ENCODE assay signal across 27 cellular contexts in genomic region chr9:4501147-4501507, GRCh38.
"Had no signal": no experiment of that assay in that cellular context is flagged by ENCODE, and none has a peak within 500 bp of the region (broad histone marks: within the 10 kb centered on the region; RNA-seq: fewer than 3 reads in every experiment).

No MANE protein-coding gene starts in this region.

- DNase-seq: activated B cell treated with CpG ODN at 0.5 μM for 24 hours; activated CD4-positive, alpha-beta T cell treated with anti-CD3 and anti-CD28 coated beads for 48 hours; activated CD4-positive, alpha-beta T cell treated with anti-CD3 and anti-CD28 coated beads, Interleukin-2, amount 50 U/mL, for 1 hour; activated CD4-positive, alpha-beta T cell treated with anti-CD3 and anti-CD28 coated beads, Interleukin-2, amount 50 U/mL, for 48 hours; activated CD8-positive, alpha-beta memory T cell treated with anti-CD3 and anti-CD28 coated beads for 24 hours; activated CD8-positive, alpha-beta T cell treated with anti-CD3 and anti-CD28 coated beads for 36 hours; activated effector memory CD4-positive, alpha-beta T cell treated with Interleukin-2 at 50 U/mL for 16 hours; activated gamma-delta T cell treated with Interleukin-2 at 50 U/mL for 16 hours; activated naive CD4-positive, alpha-beta T cell treated with anti-CD3 and anti-CD28 coated beads, Interleukin-2, amount 50 U/mL, for 16 hours; activated naive CD4-positive, alpha-beta T cell treated with Interleukin-2 at 50 U/mL for 16 hours; activated T-cell treated with anti-CD3 and anti-CD28 coated beads, Interleukin-2, amount 50 U/mL, for 4 hours; amniotic stem cell; anterior cingulate cortex; cortex of kidney; effector CD4-positive, alpha-beta T cell; effector memory CD8-positive, alpha-beta T cell; erythroblast; foreskin melanocyte; T-helper 1 cell; T-helper 17 cell; T1000 had no signal

- H3K4me3 Mint-ChIP-seq: activated B cell treated with CpG ODN at 0.5 μM for 24 hours; activated CD8-positive, alpha-beta T cell treated with anti-CD3 and anti-CD28 coated beads for 36 hours; activated naive CD8-positive, alpha-beta T cell; activated T-cell treated with anti-CD3 and anti-CD28 coated beads, Interleukin-2, amount 50 U/mL, for 4 hours; activated T-helper 17 cell treated with anti-CD3 and anti-CD28 coated beads, Interleukin-2, amount 50 U/mL, for 72 hours; effector memory CD8-positive, alpha-beta T cell; T-helper 17 cell; T-helper 2 cell treated with Interferon-gamma antibody and Interleukin-4, amounts not matched to agents 5 μg/mL and 100 μg/mL, for 36 hours had no signal

- H3K9me3 ChIP-seq: esophagus muscularis mucosa, gastroesophageal sphincter had no signal

- H3K27me3 ChIP-seq: esophagus muscularis mucosa, gastroesophageal sphincter had no signal

- H3K4me1 Mint-ChIP-seq: activated B cell treated with CpG ODN at 0.5 μM for 24 hours; activated T-helper 17 cell treated with anti-CD3 and anti-CD28 coated beads, Interleukin-2, amount 50 U/mL, for 72 hours; T-helper 17 cell had no signal

- H3K36me3 ChIP-seq: esophagus muscularis mucosa, gastroesophageal sphincter, WERI-Rb-1 had no signal

- H3K4me3 ChIP-seq: esophagus muscularis mucosa, gastroesophageal sphincter had no signal

- H3K9me3 Mint-ChIP-seq: activated B cell treated with CpG ODN at 0.5 μM for 24 hours; activated CD8-positive, alpha-beta T cell treated with anti-CD3 and anti-CD28 coated beads for 36 hours; activated T-cell treated with anti-CD3 and anti-CD28 coated beads, Interleukin-2, amount 50 U/mL, for 4 hours; activated T-helper 17 cell treated with anti-CD3 and anti-CD28 coated beads, Interleukin-2, amount 50 U/mL, for 72 hours; effector memory CD8-positive, alpha-beta T cell; T-helper 2 cell treated with Interferon-gamma antibody and Interleukin-4, amounts not matched to agents 5 μg/mL and 100 μg/mL, for 36 hours had no signal

- H3K27ac ChIP-seq: esophagus muscularis mucosa, gastroesophageal sphincter, WERI-Rb-1 had no signal

- H3K27ac Mint-ChIP-seq: activated B cell treated with CpG ODN at 0.5 μM for 24 hours; activated CD8-positive, alpha-beta T cell treated with anti-CD3 and anti-CD28 coated beads for 36 hours; activated naive CD8-positive, alpha-beta T cell; activated T-helper 17 cell treated with anti-CD3 and anti-CD28 coated beads, Interleukin-2, amount 50 U/mL, for 72 hours; T-helper 17 cell; T-helper 2 cell treated with Interferon-gamma antibody and Interleukin-4, amounts not matched to agents 5 μg/mL and 100 μg/mL, for 36 hours had no signal

- H3K4me1 ChIP-seq: esophagus muscularis mucosa, gastroesophageal sphincter had no signal

- ATAC-seq: activated CD8-positive, alpha-beta T cell treated with anti-CD3 and anti-CD28 coated beads for 36 hours; activated T-cell treated with anti-CD3 and anti-CD28 coated beads, Interleukin-2, amount 50 U/mL, for 4 hours; activated T-helper 17 cell treated with anti-CD3 and anti-CD28 coated beads, Interleukin-2, amount 50 U/mL, for 72 hours; effector memory CD8-positive, alpha-beta T cell; gastroesophageal sphincter; T-helper 17 cell had no signal
